In genomic region chr5:173454764-173455598, GRCh38 we compare ENCODE assay signal across 9 cellular contexts.
DNase-seq lines count a peak whose midpoint lies in the region; ATAC-seq and TF ChIP-seq lines count a peak whose summit lies in the region.
"Had no signal": no experiment of that assay in that cellular context is flagged by ENCODE, and none has a peak within 500 bp of the region (broad histone marks: within the 10 kb centered on the region; RNA-seq: fewer than 3 reads in every experiment).

No MANE protein-coding gene starts in this region.

- no peak overlapping the region for H3K27ac ChIP-seq in HEK293 (ENCODE audit: extremely low read depth, low read depth, low read length)
- H3K27ac ChIP-seq in subcutaneous abdominal adipose tissue (ENCODE audit: low read depth, low read length): peak overlapping the region; percentile 47
- no peak overlapping the region for H3K27ac ChIP-seq in substantia nigra (ENCODE audit: low read depth, low read length, poor library complexity, severe bottlenecking)

- H3K36me3 ChIP-seq in HEK293 (ENCODE audit: control insufficient read depth in 2 of 2, insufficient read depth in 1 of 2, low read length in 2 of 2) (no peaks in the 10 kb centered on the region), subcutaneous abdominal adipose tissue (ENCODE audit: control insufficient read depth in 5 of 5, insufficient read depth in 5 of 5, low read length in 5 of 5) (no peaks in the 10 kb centered on the region)

- POLR2A ChIA-PET in HEK293 (lab: Yijun Ruan, JAX): no interaction called here

- TF ChIP-seq CTCF in HEK293 (tag by site-specific recombination; IDR thresholded peaks at IDR 0.05): no peak

- peak; percentile 99 for DNase-seq in amniotic stem cell (lab: John Stamatoyannopoulos, UW)
- DNase-seq in hepatic stellate cell (ENCODE audit: low spot score): peak; percentile 64
- no peak for DNase-seq in NCI-H2171 (lab: John Stamatoyannopoulos, UW)
- DNase-seq in substantia nigra (lab: John Stamatoyannopoulos, UW): no peak
- DNase-seq in NK-92 treated with Interleukin-12 subunit alpha and Interleukin-12 subunit beta, amount 100 ng/mL, for 24 hours (lab: John Stamatoyannopoulos, UW): no peak
- DNase-seq: activated gamma-delta T cell treated with Interleukin-2 at 50 U/mL for 16 hours had no signal

- CTCF ChIA-PET in HEK293 (lab: Yijun Ruan, JAX): interaction anchor here (0.6 to 0.9 kb wide), 2 partner anchors 119 to 161 kb away, joined by 3 read pairs; no protein-coding TSS in a partner anchor

- H3K4me1 ChIP-seq in HEK293 (ENCODE audit: control insufficient read depth, insufficient read depth, low read length): no peaks in the 10 kb centered on the region
- H3K4me1 ChIP-seq in subcutaneous abdominal adipose tissue (ENCODE audit: control insufficient read depth in 5 of 5, insufficient read depth in 5 of 5, low read length in 5 of 5): peaks cover 0 to 16% (median 10%) of the 10 kb centered on the region in 5 donors

- no peaks in the 10 kb centered on the region for H3K9me3 ChIP-seq in HEK293 (ENCODE audit: control insufficient read depth, insufficient read depth, low read depth, low read length)
- no peaks in the 10 kb centered on the region for H3K9me3 ChIP-seq in subcutaneous abdominal adipose tissue (ENCODE audit: control insufficient read depth in 5 of 5, low read length in 5 of 5)

- H3K27me3 ChIP-seq in subcutaneous abdominal adipose tissue (ENCODE audit: control insufficient read depth in 5 of 5, insufficient read depth in 4 of 5, low read length in 5 of 5): no peaks in the 10 kb centered on the region

- H3K4me3 ChIP-seq in HEK293 (ENCODE audit: low read depth, low read length) (no peak overlapping the region), subcutaneous abdominal adipose tissue (ENCODE audit: low read depth in 1 of 5, low read length in 5 of 5) (no peak overlapping the region)

- H3K9ac ChIP-seq in subcutaneous abdominal adipose tissue (ENCODE audit: low read length in 5 of 5): no peak overlapping the region

- no peak for ATAC-seq in HG03097 (IDR thresholded peaks at IDR 0.05; ENCODE audit: low FRiP score, unreplicated experiment)

TF ChIP-seq in HEK293, 187 proteins besides CTCF, POLR2A, EP300 and RAD21 (continues in another document):
- peak; percentile 61; the same call in 1 of the 2 replicates for TF ChIP-seq GLIS1 (tag by site-specific recombination; IDR thresholded peaks at IDR 0.05)
- TF ChIP-seq ZBTB21 (tag by site-specific recombination; IDR thresholded peaks at IDR 0.05): peak; percentile 85
- peak; percentile 45; the same call in 1 of the 2 replicates for TF ChIP-seq ZNF501 (tag by site-specific recombination; IDR thresholded peaks at IDR 0.05)
- TF ChIP-seq SALL2 (tag by site-specific recombination; IDR thresholded peaks at IDR 0.05; ENCODE audit: borderline replicate concordance): no peak
- TF ChIP-seq SP7 (tag by site-specific recombination; IDR thresholded peaks at IDR 0.05): peak; percentile 77; the same call in 1 of the 2 replicates
- TF ChIP-seq ZNF394 (tag by site-specific recombination; IDR thresholded peaks at IDR 0.05; ENCODE audit: borderline replicate concordance): peak; percentile 81
- 0 out of 2 replicates have a peak, but pooled peaks have one; percentile 2 for TF ChIP-seq ZNF335 (tag by site-specific recombination; conservative IDR thresholded peaks at IDR 0.05)
- TF ChIP-seq, protein P1, sequence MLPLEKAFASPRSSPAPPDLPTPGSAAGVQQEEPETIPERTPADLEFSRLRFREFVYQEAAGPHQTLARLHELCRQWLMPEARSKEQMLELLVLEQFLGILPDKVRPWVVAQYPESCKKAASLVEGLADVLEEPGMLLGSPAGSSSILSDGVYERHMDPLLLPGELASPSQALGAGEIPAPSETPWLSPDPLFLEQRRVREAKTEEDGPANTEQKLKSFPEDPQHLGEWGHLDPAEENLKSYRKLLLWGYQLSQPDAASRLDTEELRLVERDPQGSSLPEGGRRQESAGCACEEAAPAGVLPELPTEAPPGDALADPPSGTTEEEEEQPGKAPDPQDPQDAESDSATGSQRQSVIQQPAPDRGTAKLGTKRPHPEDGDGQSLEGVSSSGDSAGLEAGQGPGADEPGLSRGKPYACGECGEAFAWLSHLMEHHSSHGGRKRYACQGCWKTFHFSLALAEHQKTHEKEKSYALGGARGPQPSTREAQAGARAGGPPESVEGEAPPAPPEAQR (tag by site-specific recombination; IDR thresholded peaks at IDR 0.05): no peak
- TF ChIP-seq ZNF211 (tag by site-specific recombination; IDR thresholded peaks at IDR 0.05; ENCODE audit: low read depth): no peak
- no peak for TF ChIP-seq PBX3 (CRISPR knock-in tag; IDR thresholded peaks at IDR 0.05)
- TF ChIP-seq, protein P2, sequence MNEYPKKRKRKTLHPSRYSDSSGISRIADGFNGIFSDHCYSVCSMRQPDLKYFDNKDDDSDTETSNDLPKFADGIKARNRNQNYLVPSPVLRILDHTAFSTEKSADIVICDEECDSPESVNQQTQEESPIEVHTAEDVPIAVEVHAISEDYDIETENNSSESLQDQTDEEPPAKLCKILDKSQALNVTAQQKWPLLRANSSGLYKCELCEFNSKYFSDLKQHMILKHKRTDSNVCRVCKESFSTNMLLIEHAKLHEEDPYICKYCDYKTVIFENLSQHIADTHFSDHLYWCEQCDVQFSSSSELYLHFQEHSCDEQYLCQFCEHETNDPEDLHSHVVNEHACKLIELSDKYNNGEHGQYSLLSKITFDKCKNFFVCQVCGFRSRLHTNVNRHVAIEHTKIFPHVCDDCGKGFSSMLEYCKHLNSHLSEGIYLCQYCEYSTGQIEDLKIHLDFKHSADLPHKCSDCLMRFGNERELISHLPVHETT (tag by site-specific recombination; IDR thresholded peaks at IDR 0.05): peak; percentile 45; the same call in 1 of the 2 replicates
- TF ChIP-seq ZNF184 (tag by site-specific recombination; IDR thresholded peaks at IDR 0.05): peak; percentile 81
- TF ChIP-seq ZXDB (tag by site-specific recombination; IDR thresholded peaks at IDR 0.05): 0 out of 2 replicates have a peak, but pooled peaks have one; percentile 27
- TF ChIP-seq INSM2 (tag by site-specific recombination; IDR thresholded peaks at IDR 0.05): peak; percentile 50; the same call in 1 of the 2 replicates
- TF ChIP-seq ZNF341 (tag by site-specific recombination; IDR thresholded peaks at IDR 0.05; ENCODE audit: low read depth): no peak
- TF ChIP-seq ZNF785 (tag by site-specific recombination; IDR thresholded peaks at IDR 0.05): no peak
- no peak for TF ChIP-seq ZNF202 (tag by site-specific recombination; IDR thresholded peaks at IDR 0.05; ENCODE audit: borderline replicate concordance)
- TF ChIP-seq ZNF629 (tag by site-specific recombination; IDR thresholded peaks at IDR 0.05): peak; percentile 86
- peak; percentile 60; the same call in 1 of the 2 replicates for TF ChIP-seq ZEB2 (tag by site-specific recombination; IDR thresholded peaks at IDR 0.05)
- 0 out of 2 replicates have a peak, but pooled peaks have one; percentile 12 for TF ChIP-seq ZNF398 (tag by site-specific recombination; IDR thresholded peaks at IDR 0.05)
- TF ChIP-seq SP3 (tag by site-specific recombination; IDR thresholded peaks at IDR 0.05): peak; percentile 38; the same call in 1 of the 2 replicates
- peak; percentile 39; the same call in 1 of the 2 replicates for TF ChIP-seq ZNF366 (tag by site-specific recombination; conservative IDR thresholded peaks at IDR 0.05)

Comparison
In these comparisons a context has a peak if more than half of its experiments do, and no peak if none do; other contexts are left out.
1. DNase-seq: peak in amniotic stem cell (single experiment) and hepatic stellate cell (single experiment); none in NCI-H2171 (single experiment), substantia nigra (0 of 49) and NK-92 treated with Interleukin-12 subunit alpha and Interleukin-12 subunit beta, amount 100 ng/mL, for 24 hours (single experiment).